Comparison of ENCODE assay signal across 8 cellular contexts in the genomic region with DNA sequence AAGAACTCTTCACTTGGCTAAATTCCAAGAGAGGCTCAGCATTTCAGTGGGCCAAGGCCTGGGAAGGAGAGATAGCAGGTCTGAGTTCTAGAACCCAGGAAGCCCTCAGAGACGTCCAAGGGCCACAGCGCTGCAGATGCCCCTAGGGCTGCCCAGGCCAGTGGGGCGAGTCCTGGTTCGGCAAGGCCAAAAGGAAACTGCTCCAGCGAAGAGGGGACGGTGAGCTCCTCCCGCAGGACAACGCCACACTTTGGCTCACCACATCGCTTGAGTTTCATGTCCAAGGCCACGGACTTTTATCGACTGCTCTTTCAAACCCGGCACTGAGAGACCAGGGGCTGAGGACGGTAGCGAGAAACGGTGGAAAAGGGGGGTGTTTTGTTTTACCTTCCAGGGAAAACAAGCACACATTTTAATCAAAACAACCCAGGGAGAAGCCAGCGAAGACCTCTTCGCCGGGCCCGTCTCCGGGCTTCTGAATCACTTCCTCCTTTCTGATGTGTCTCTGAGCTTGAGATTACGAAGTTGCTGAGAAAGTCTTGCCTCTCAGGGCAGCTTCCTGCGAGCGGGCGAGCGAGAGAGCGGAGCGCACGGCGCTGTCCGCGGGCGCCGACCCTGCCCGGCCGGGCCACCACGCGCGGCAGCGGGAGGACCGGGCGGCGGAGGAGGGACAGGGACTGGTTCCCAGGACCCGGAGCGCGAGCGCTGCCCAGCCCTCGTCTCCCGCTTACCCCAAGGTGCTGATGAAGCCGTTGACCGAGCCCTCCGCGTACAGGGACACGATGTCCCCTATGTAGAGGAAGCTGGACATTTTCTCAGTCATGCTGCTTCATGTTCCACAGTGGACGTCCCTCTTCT. TPM values are rescaled to one million over a fixed set of nuclear protein-coding genes. Genes with fewer than 3 reads are reported as not detected.
DNase-seq lines count a peak whose midpoint lies in the region; ATAC-seq and TF ChIP-seq lines count a peak whose summit lies in the region.

No MANE protein-coding gene starts in this region.

- TF ChIP-seq CTCF in Caco-2 (IDR thresholded peaks at IDR 0.05; ENCODE audit: insufficient read depth in 1 of 2, low read depth in 1 of 2, low read length in 1 of 2, severe bottlenecking in 1 of 2, unreplicated experiment in 1 of 2): no peak
- TF ChIP-seq CTCF in neural progenitor cell (IDR thresholded peaks at IDR 0.05): no peak

- CTCF ChIA-PET in Caco-2 (lab: Charles Lee): interaction anchor here (0.7 to 3.4 kb wide), 12 partner anchors 11 to 474 kb away, joined by 3 to 33 read pairs (median 8); partner anchors contain the start of genes MED21 and TM7SF3

- peaks cover 4% of the 10 kb centered on the region for H4K20me1 ChIP-seq in neural progenitor cell (ENCODE audit: low read depth)

- peak overlapping the region; percentile 81 for H3K4me2 ChIP-seq in neural progenitor cell

- peaks cover 11% of the 10 kb centered on the region for H3F3A ChIP-seq in neural progenitor cell (ENCODE audit: low read depth)

- intact Hi-C loops in Caco-2 (cut with micrococcal nuclease; ENCODE audit: unreplicated experiment): loop anchor here (2.0 to 10.0 kb wide), 4 partner anchors 23 to 717 kb away; partner anchors contain the start of gene TM7SF3

- H3K4me1 ChIP-seq in Caco-2 (0 out of 2 replicates have a peak, but pooled peaks cover 8% of the 10 kb centered on the region), neural progenitor cell (no peaks in the 10 kb centered on the region)

- no peak overlapping the region for H3K27ac ChIP-seq in neural progenitor cell

- H3K27ac Mint-ChIP-seq in Caco-2 (ENCODE audit: unreplicated experiment) (peak overlapping the region; percentile 86), neural progenitor cell (no peak overlapping the region)

- peaks cover 16% of the 10 kb centered on the region for H3K4me1 Mint-ChIP-seq in Caco-2 (ENCODE audit: low read depth, unreplicated experiment)
- H3K4me1 Mint-ChIP-seq in neural progenitor cell: no peaks in the 10 kb centered on the region

- no peaks in the 10 kb centered on the region for H3K79me2 ChIP-seq in neural progenitor cell (ENCODE audit: low read depth)

- no peaks in the 10 kb centered on the region for H3K9me3 ChIP-seq in Caco-2
- H3K9me3 ChIP-seq in neural progenitor cell (ENCODE audit: low read depth): no peaks in the 10 kb centered on the region

- peak overlapping the region; percentile 29 for H2AFZ ChIP-seq in neural progenitor cell (replicated peaks)

- peak overlapping the region; percentile 87 for H3K4me3 Mint-ChIP-seq in Caco-2 (ENCODE audit: unreplicated experiment)
- peak overlapping the region; percentile 93 for H3K4me3 Mint-ChIP-seq in neural progenitor cell

- no peaks in the 10 kb centered on the region for H3K27me3 Mint-ChIP-seq in Caco-2 (ENCODE audit: insufficient read depth, unreplicated experiment)
- peaks cover 16% of the 10 kb centered on the region for H3K27me3 Mint-ChIP-seq in neural progenitor cell (ENCODE audit: insufficient read depth, low read depth)

- H3K27me3 ChIP-seq in Caco-2 (replicated peaks; ENCODE audit: control insufficient read depth, insufficient read depth, low read length) (no peaks in the 10 kb centered on the region), neural progenitor cell (peaks cover 30% of the 10 kb centered on the region)

- ATAC-seq in GM19455 (IDR thresholded peaks at IDR 0.05; ENCODE audit: unreplicated experiment) (peak; percentile 51), HG03571 (IDR thresholded peaks at IDR 0.05; ENCODE audit: unreplicated experiment) (peak; percentile 44)

- H3K9me3 Mint-ChIP-seq in Caco-2 (ENCODE audit: unreplicated experiment) (no peaks in the 10 kb centered on the region), neural progenitor cell (no peaks in the 10 kb centered on the region)

- H3K36me3 ChIP-seq in Caco-2 (ENCODE audit: control insufficient read depth, insufficient read depth, low read length) (no peaks in the 10 kb centered on the region), neural progenitor cell (no peaks in the 10 kb centered on the region)

- DNase-seq in Caco-2 (peak; percentile 74), RKO (ENCODE audit: low spot score) (peak; percentile 93), fibroblast of the conjunctiva (ENCODE audit: low read depth) (peak; percentile 37), neural progenitor cell (ENCODE audit: low spot score) (peak; percentile 66), stromal cell of bone marrow (ENCODE audit: low read depth) (peak; percentile 54)
- peak; percentile 45 for DNase-seq in activated T-helper 9 cell treated with anti-CD3 and anti-CD28 coated beads, Interleukin-2, amount 50 U/mL, for 16 hours (ENCODE audit: low read depth)

- H3K36me3 Mint-ChIP-seq in Caco-2 (ENCODE audit: insufficient read depth, unreplicated experiment) (peaks cover 12% of the 10 kb centered on the region), neural progenitor cell (no peaks in the 10 kb centered on the region)

- no TSS peak for BruUV-seq in Caco-2 (replicated peaks; lab: Mats Ljungman, UMichigan)

- H3K4me3 ChIP-seq in Caco-2 (ENCODE audit: low read depth, low read length) (peak overlapping the region; percentile 97), neural progenitor cell (peak overlapping the region; percentile 64)

- no peak overlapping the region for H3K9ac ChIP-seq in neural progenitor cell

- POLR2A ChIA-PET in Caco-2 (lab: Charles Lee): interaction anchor here (0.6 to 1.3 kb wide), 4 partner anchors 84 to 878 kb away, joined by 3 to 5 read pairs (median 4); partner anchors contain the start of genes MED21 and MRPS35

RNA-seq across cellular contexts. Expression of gene ITPR2, which starts 0.8 kb away (rescaled TPM):
- total RNA-seq in Caco-2 (2022) (41.6 and 51.5 TPM in 2 replicates), neural progenitor cell (ENCODE audit: low replicate concordance) (2.0 and 11.4 TPM in 2 replicates)

Comparison
In these comparisons a context has a peak if more than half of its experiments do, and no peak if none do; other contexts are left out.
1. DNase-seq: peak in every context shown above with its lines; median percentile 93 in RKO; 74 in Caco-2; 66 in neural progenitor cell; 54 in stromal cell of bone marrow; 45 in activated T-helper 9 cell treated with anti-CD3 and anti-CD28 coated beads, Interleukin-2, amount 50 U/mL, for 16 hours; 37 in fibroblast of the conjunctiva.